11 cellular contexts compared by ENCODE assay signal in the genomic region with DNA sequence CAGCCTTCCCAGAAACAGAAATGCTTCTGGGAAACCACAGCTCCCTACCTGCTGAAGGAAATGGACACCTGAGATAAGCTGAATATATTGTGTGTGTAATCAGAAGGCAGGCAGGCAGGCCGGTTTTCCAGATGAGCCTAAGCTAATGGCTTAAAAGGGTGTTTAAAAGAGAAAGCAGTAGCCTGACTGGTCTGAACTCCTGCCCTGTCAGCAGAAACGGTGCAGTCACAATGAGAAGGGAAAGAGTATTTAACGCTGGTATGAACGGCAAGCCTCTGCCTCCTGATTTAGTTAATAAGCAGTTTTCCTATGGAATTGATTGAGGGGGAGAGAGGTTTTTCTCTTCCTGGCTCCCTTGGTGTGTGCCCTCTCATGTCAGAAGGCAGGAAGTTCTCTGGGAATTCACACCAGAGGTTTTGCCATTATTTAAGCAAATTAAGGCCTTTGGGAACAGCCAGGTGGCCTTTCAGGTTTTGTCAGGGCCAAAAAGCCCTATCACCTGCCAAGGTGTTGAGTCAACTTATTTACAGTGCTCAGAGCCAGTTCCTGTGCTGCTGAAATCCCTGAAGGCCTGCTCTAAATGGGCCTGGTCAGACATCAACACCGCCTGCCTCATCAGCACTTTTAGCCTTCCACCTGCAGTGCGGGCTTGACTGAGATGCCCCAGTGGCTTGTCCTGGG. TPM values are rescaled to one million over a fixed set of nuclear protein-coding genes. Genes with fewer than 3 reads are reported as not detected.
DNase-seq lines count a peak whose midpoint lies in the region; ATAC-seq and TF ChIP-seq lines count a peak whose summit lies in the region.
"Had no signal": no experiment of that assay in that cellular context is flagged by ENCODE, and none has a peak within 500 bp of the region (broad histone marks: within the 10 kb centered on the region; RNA-seq: fewer than 3 reads in every experiment).

No MANE protein-coding gene starts in this region.

- H3K27me3 ChIP-seq in esophagus (ENCODE audit: control insufficient read depth in 1 of 2, insufficient read depth in 2 of 2, low read length in 2 of 2), result no peaks in the 10 kb centered on the region

- peaks cover 5 to 7% of the 10 kb centered on the region in 2 donors for H3K4me1 ChIP-seq in esophagus (ENCODE audit: control insufficient read depth in 2 of 2, insufficient read depth in 2 of 2, low read length in 1 of 2)

- peak; percentile 54 for ATAC-seq in omental fat pad (ENCODE audit: low FRiP score)
- ATAC-seq: T-helper 17 cell had no signal

- H3K4me3 ChIP-seq in esophagus (ENCODE audit: low read depth in 1 of 2, low read length in 2 of 2) (no peak overlapping the region), lower leg skin (ENCODE audit: low read depth, poor library complexity, severe bottlenecking) (no peak overlapping the region)

- peak overlapping the region; percentile 84 to 91 for H3K27ac ChIP-seq in esophagus (ENCODE audit: low read depth in 2 of 2, low read length in 1 of 2)

- H3K27ac Mint-ChIP-seq in HFFc6, result no peak overlapping the region
- H3K27ac Mint-ChIP-seq: CD4-positive, CD25-positive, alpha-beta regulatory T cell; T-helper 17 cell had no signal

- no peaks in the 10 kb centered on the region for H3K9me3 Mint-ChIP-seq in HFFc6
- H3K9me3 Mint-ChIP-seq: CD4-positive, CD25-positive, alpha-beta regulatory T cell; neural crest cell had no signal

- no peaks in the 10 kb centered on the region for H3K4me1 Mint-ChIP-seq in HFFc6 (ENCODE audit: low read depth)

- no peak overlapping the region for H3K4me3 Mint-ChIP-seq in HFFc6
- H3K4me3 Mint-ChIP-seq: CD4-positive, CD25-positive, alpha-beta regulatory T cell; neural crest cell; T-helper 17 cell had no signal

- 34 to 42% methylated on average over 6 of the region's 6 CpGs for WGBS in esophagus, 2 donors
- whole genome bisulfite sequencing in lower leg skin, 2 donors, result 27 to 33% methylated on average over 6 of the region's 6 CpGs

- TF ChIP-seq POLR2A in lower leg skin (IDR thresholded peaks at IDR 0.05), result no peak

- no peaks in the 10 kb centered on the region for H3K9me3 ChIP-seq in esophagus (ENCODE audit: control insufficient read depth in 2 of 2, insufficient read depth in 1 of 2, low read depth in 1 of 2, low read length in 1 of 2)

- H3K36me3 Mint-ChIP-seq in HFFc6 (ENCODE audit: low read depth), result no peaks in the 10 kb centered on the region
- H3K36me3 Mint-ChIP-seq: CD4-positive, CD25-positive, alpha-beta regulatory T cell had no signal

- H3K27me3 Mint-ChIP-seq in HFFc6 (ENCODE audit: insufficient read depth), result peaks cover 29% of the 10 kb centered on the region
- H3K27me3 Mint-ChIP-seq: CD4-positive, CD25-positive, alpha-beta regulatory T cell had no signal

- intact Hi-C loops in lower leg skin (cut with DNase I; ENCODE audit: low total_unique reads), result no loop called here

- DNase-seq in ELF-1 (ENCODE audit: low read depth, low spot score) (peak; percentile 92), NCI-H510A (lab: John Stamatoyannopoulos, UW) (peak; percentile 45), omental fat pad (ENCODE audit: low spot score) (no peak), lower leg skin (ENCODE audit: low spot score in 2 of 2) (no peak), HFFc6 (no peak), putamen (ENCODE audit: low spot score) (no peak), COLO829 (ENCODE audit: low spot score) (no peak)
- DNase-seq: CD4-positive, CD25-positive, alpha-beta regulatory T cell; T-helper 17 cell had no signal

- H3K36me3 ChIP-seq in esophagus (ENCODE audit: control insufficient read depth in 2 of 2, insufficient read depth in 2 of 2, low read length in 1 of 2), result no peaks in the 10 kb centered on the region

- TF ChIP-seq CTCF in omental fat pad (IDR thresholded peaks at IDR 0.05), result no peak
- no peak for TF ChIP-seq CTCF in lower leg skin (IDR thresholded peaks at IDR 0.05)
- TF ChIP-seq CTCF in HFFc6 (IDR thresholded peaks at IDR 0.05), result no peak

RNA-seq across cellular contexts. Expression of gene CDH1, which starts 41.6 kb away (rescaled TPM):
- polyA plus RNA-seq in esophagus, result 10 to 100 TPM; 92.0 to 96.6 TPM
- 10 to 100 TPM in 1 of 4 donors, 1 to 10 TPM in 2, not detected in 1; 1.8 to 18.7 (median 3.4) TPM for total RNA-seq in omental fat pad
- 100 to 1,000 TPM; 156 to 243 (median 188) TPM for total RNA-seq in lower leg skin
- 1 to 10 TPM in 1 of 6 experiments, under 1 TPM in 5; 0.24 to 1.4 (median 0.41) TPM for total RNA-seq in HFFc6 (2021; fragmentation: NEBNext Ultra II Directional; extraction: Animal tissue kit (Norgen Biotek cat#: 25700))

Comparison
In these comparisons a context has a peak if more than half of its experiments do, and no peak if none do; other contexts are left out.
1. DNase-seq: peak in ELF-1 (single experiment) and NCI-H510A (single experiment); none in omental fat pad (single experiment), lower leg skin (0 of 2), HFFc6 (single experiment), putamen (single experiment) and COLO829 (single experiment).
2. RNA of gene CDH1, which starts 41.6 kb away (total RNA-seq): 156 to 243 TPM in lower leg skin; 1.8 to 18.7 TPM in omental fat pad and 0.24 to 1.4 TPM in HFFc6; every median in the first group is over 4 times any median in the second.